Comparison of ENCODE assay signal across 8 cellular contexts in the genomic region with DNA sequence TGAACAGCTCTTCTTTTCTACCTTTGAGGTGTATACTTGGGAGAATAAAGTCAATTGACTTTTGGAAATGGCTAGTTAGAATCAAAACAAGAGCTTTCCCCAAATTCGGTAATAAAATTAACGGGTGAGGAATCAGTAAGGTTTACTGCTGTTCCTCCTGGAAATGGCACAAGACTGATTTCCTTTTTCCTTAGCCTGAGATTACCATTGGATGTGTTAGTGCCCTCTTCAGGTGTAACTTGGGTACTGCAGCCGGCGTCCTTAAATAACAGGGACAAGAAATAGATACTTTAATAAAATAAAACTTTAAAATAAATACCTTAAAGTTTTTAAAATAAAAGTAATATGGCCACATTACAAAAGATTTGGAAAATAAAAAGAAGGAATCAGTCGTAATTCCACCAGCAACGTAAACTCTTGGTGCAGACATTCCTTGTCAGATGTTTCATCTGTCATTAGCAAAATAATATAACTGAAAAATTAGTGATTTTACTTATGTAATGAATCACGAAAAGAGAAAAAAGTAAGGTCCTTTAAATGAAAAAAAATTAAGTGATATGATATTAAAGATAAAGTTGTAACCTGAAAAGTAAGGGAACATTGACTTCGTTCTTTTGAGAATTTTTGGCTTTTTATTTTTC. TPM values are rescaled to one million over a fixed set of nuclear protein-coding genes. Genes with fewer than 3 reads are reported as not detected.
DNase-seq lines count a peak whose midpoint lies in the region; ATAC-seq and TF ChIP-seq lines count a peak whose summit lies in the region.

No MANE protein-coding gene starts in this region.

- no peaks in the 10 kb centered on the region for H3F3A ChIP-seq in Loucy (ENCODE audit: low read depth)

- TF ChIP-seq CTCF in Loucy (conservative IDR thresholded peaks at IDR 0.05; ENCODE audit: low read length) = peak; percentile 76

- no peak overlapping the region for H2AFZ ChIP-seq in Loucy (ENCODE audit: low read length)

- DNase-seq in DMS53 treated with DMSO at 0.1 percent for 48 hours (lab: John Stamatoyannopoulos, UW; ENCODE audit: unreplicated experiment) (peak; percentile 57), SJCRH30 (peak; percentile 47 to 76), globus pallidus (ENCODE audit: low spot score) (peak; percentile 77), pulmonary artery endothelial cell (ENCODE audit: low read depth, low spot score) (peak; percentile 48), OCI-M2 (lab: John Stamatoyannopoulos, UW; ENCODE audit: unreplicated experiment) (no peak)
- peak; percentile 51 for DNase-seq in activated gamma-delta T cell treated with anti-CD3 and anti-CD28 coated beads, Interleukin-2, amount 50 U/mL, for 16 hours (ENCODE audit: low read depth)

- H3K9me3 ChIP-seq in Loucy (ENCODE audit: insufficient read depth, low read depth, low read length) (no peaks in the 10 kb centered on the region), SJCRH30 (replicated peaks) (no peaks in the 10 kb centered on the region)

- H3K27me3 ChIP-seq in Loucy (ENCODE audit: insufficient read depth, low read length, poor library complexity, severe bottlenecking) = no peaks in the 10 kb centered on the region
- no peaks in the 10 kb centered on the region for H3K27me3 ChIP-seq in SJCRH30

- H3K36me3 ChIP-seq in Loucy (ENCODE audit: insufficient read depth, low read length) (no peaks in the 10 kb centered on the region), SJCRH30 (no peaks in the 10 kb centered on the region)

- H3K4me3 ChIP-seq in Loucy (ENCODE audit: low read length, poor library complexity, severe bottlenecking) (no peak overlapping the region), SJCRH30 (no peak overlapping the region)

- no peak overlapping the region for H3K9ac ChIP-seq in Loucy (ENCODE audit: low read depth, low read length, poor library complexity, severe bottlenecking)

- no peak overlapping the region for H3K27ac ChIP-seq in SJCRH30

- no peaks in the 10 kb centered on the region for H3K9me2 ChIP-seq in Loucy (replicated peaks; ENCODE audit: low read depth, low read length)

- peaks cover 17% of the 10 kb centered on the region for H4K20me1 ChIP-seq in Loucy (ENCODE audit: insufficient read depth, low read length, poor library complexity, severe bottlenecking)

- peaks cover 27% of the 10 kb centered on the region for H3K79me2 ChIP-seq in Loucy (ENCODE audit: insufficient read depth, low read length)

- H3K4me2 ChIP-seq in Loucy (ENCODE audit: low read depth, low read length, poor library complexity, severe bottlenecking) = peak overlapping the region; percentile 9

- peaks cover 13% of the 10 kb centered on the region for H3K4me1 ChIP-seq in Loucy (ENCODE audit: insufficient read depth, low read length, poor library complexity, severe bottlenecking)
- H3K4me1 ChIP-seq in SJCRH30 = no peaks in the 10 kb centered on the region; the same call in 1 of the 2 replicates

- no peak for ATAC-seq in GM19452 (IDR thresholded peaks at IDR 0.05; ENCODE audit: unreplicated experiment)

RNA-seq across cellular contexts. Expression of a gene that starts 29.7 kb away (rescaled TPM):
- total RNA-seq in SJCRH30 (2014; rRNA removed; shearing (Covaris generic)) = 20.3 and 21.7 TPM in 2 replicates
- 17.5 and 19.3 TPM in 2 replicates for total RNA-seq in pulmonary artery endothelial cell

RNA-seq across cellular contexts. Expression of a gene that starts 57.5 kb away (rescaled TPM):
- total RNA-seq in SJCRH30 (2014; rRNA removed; shearing (Covaris generic)) = 63.8 and 70.2 TPM in 2 replicates
- 41.5 and 51.5 TPM in 2 replicates for total RNA-seq in pulmonary artery endothelial cell
